11 cellular contexts compared by ENCODE assay signal in the genomic region with DNA sequence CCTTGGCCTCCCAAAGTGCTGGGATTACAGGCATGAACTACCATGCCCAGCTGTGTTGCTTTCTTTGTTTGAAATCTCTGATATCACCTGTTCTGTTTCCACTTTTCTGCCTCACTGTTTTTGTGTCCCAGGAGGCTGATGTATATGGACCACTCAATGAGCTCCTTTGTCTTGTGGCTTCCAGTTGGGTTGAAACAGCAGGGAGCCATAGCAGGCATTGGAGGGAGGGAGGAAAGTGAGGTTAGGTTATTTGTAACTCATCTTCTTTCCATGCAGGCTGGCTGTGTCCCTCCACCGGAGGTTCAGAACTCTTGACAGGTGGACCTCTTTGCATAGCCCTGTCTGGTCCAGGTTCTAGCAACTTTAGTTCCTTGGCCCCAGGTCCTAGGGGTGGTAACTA. TPM values are rescaled to one million over a fixed set of nuclear protein-coding genes. Genes with fewer than 3 reads are reported as not detected.
"Had no signal": no experiment of that assay in that cellular context is flagged by ENCODE, and none has a peak within 500 bp of the region (broad histone marks: within the 10 kb centered on the region; RNA-seq: fewer than 3 reads in every experiment).

No MANE protein-coding gene starts in this region.

- H3K4me3 ChIP-seq: GM23338 had no signal

- DNase-seq: H9, HCEC 1CT, HFFc6, KG1 had no signal

- ATAC-seq: GM23338, HepG2 had no signal

- FAIRE-seq: H1, H54, HepG2 had no signal

- H3K27ac ChIP-seq: HL-60 had no signal

RNA-seq across cellular contexts. Expression of gene CYP4F22, which starts 6.1 kb away (rescaled TPM):
- total RNA-seq: H1, H9, HepG2, HFFc6, HT1080 had no signal
- polyA plus RNA-seq: H1, IgD-negative memory B cell had no signal

RNA-seq across cellular contexts. Expression of gene PGLYRP2, which starts 23.0 kb away (rescaled TPM):
- total RNA-seq: GM23338, H1, H9, HFFc6, HT1080 had no signal
- polyA plus RNA-seq: GM23338, H1, IgD-negative memory B cell had no signal

RNA-seq across cellular contexts. Expression of gene RASAL3, which starts 37.9 kb away (rescaled TPM):
- total RNA-seq: HepG2, HFFc6, HT1080 had no signal
- polyA plus RNA-seq: HepG2 had no signal
